22 cellular contexts compared by ENCODE assay signal in the genomic region with DNA sequence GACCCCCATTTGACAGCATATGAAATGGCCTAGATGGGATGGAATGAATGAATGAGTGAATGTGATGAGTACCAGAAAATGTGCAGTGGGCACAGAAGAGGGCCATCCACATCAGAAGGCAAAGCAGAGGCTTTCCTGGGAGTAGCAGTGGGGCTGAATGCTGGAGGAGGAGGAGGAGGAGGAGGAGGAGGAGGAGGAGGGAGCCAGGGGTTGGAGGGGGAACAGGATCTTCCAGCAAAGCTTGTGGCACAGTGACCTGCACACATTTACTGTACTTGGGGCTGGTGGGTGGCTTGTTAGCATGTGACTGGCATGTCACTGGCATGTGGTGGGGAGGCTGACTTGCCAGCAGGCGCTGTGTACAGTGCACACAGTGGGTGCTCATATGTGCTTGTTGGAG. TPM values are rescaled to one million over a fixed set of nuclear protein-coding genes. Genes with fewer than 3 reads are reported as not detected.
"Had no signal": no experiment of that assay in that cellular context is flagged by ENCODE, and none has a peak within 500 bp of the region (broad histone marks: within the 10 kb centered on the region; RNA-seq: fewer than 3 reads in every experiment).

No MANE protein-coding gene starts in this region.

- H3K4me3 ChIP-seq: esophagus squamous epithelium, gastroesophageal sphincter, left ventricle myocardium inferior, lower lobe of right lung, spleen, stomach, thoracic aorta had no signal

- ATAC-seq: gastroesophageal sphincter; lower lobe of right lung; natural killer cell treated with Interleukin-12 subunit alpha and Interleukin-12 subunit beta and Interleukin-15 and Interleukin-18, amount 100 ng/mL, for 72 hours; sciatic nerve had no signal

- H3K9me3 Mint-ChIP-seq: dendritic cell treated with granulocyte-macrophage colony-stimulating factor and Interleukin-4, amounts not matched to agents 40 ng/mL and 50 ng/mL, for 4 days; immature natural killer cell; memory B cell; natural killer cell treated with Interleukin-12 subunit alpha and Interleukin-12 subunit beta and Interleukin-15 and Interleukin-18, amount 100 ng/mL, for 72 hours had no signal

- DNase-seq: esophagus squamous epithelium; foreskin fibroblast; immature natural killer cell; left ventricle myocardium inferior; lower lobe of right lung; midbrain; spleen; stimulated activated CD4-positive, alpha-beta T cell treated with anti-CD3 and anti-CD28 coated beads, Interleukin-15, amount 100 ng/mL, for 24 hours; stimulated activated CD4-positive, alpha-beta T cell treated with anti-CD3 and anti-CD28 coated beads, Interleukin-1b, Interleukin-23, amount 100 ng/mL, for 48 hours; stimulated activated CD4-positive, alpha-beta T cell treated with anti-CD3 and anti-CD28 coated beads, Interleukin-4, amount 100 ng/mL, for 24 hours; stimulated activated naive CD4-positive, alpha-beta T cell; stomach; trophoblast cell had no signal

- H3K36me3 ChIP-seq: esophagus squamous epithelium, gastroesophageal sphincter, left ventricle myocardium inferior, lower lobe of right lung, spleen, stomach, thoracic aorta had no signal

- H3K9me3 ChIP-seq: esophagus squamous epithelium, gastroesophageal sphincter, left ventricle myocardium inferior, lower lobe of right lung, spleen, stomach, thoracic aorta had no signal

- H3K27ac ChIP-seq: esophagus squamous epithelium, gastroesophageal sphincter, left ventricle myocardium inferior, lower lobe of right lung, spleen, stomach, thoracic aorta had no signal

- FAIRE-seq: colon, keratinocyte had no signal

- H3K36me3 Mint-ChIP-seq: memory B cell; natural killer cell treated with Interleukin-12 subunit alpha and Interleukin-12 subunit beta and Interleukin-15 and Interleukin-18, amount 100 ng/mL, for 72 hours had no signal

- H3K27ac Mint-ChIP-seq: dendritic cell treated with granulocyte-macrophage colony-stimulating factor and Interleukin-4, amounts not matched to agents 40 ng/mL and 50 ng/mL, for 4 days; immature natural killer cell; memory B cell; natural killer cell treated with Interleukin-12 subunit alpha and Interleukin-12 subunit beta and Interleukin-15 and Interleukin-18, amount 100 ng/mL, for 72 hours had no signal

- H3K4me3 Mint-ChIP-seq: dendritic cell treated with granulocyte-macrophage colony-stimulating factor and Interleukin-4, amounts not matched to agents 40 ng/mL and 50 ng/mL, for 4 days; natural killer cell treated with Interleukin-12 subunit alpha and Interleukin-12 subunit beta and Interleukin-15 and Interleukin-18, amount 100 ng/mL, for 72 hours had no signal

RNA-seq across cellular contexts. Expression of a gene that starts 9.5 kb away (rescaled TPM):
- total RNA-seq: left ventricle myocardium inferior, thoracic aorta had no signal
- polyA plus RNA-seq: immature natural killer cell had no signal

RNA-seq across cellular contexts. Expression of a gene that starts 19.9 kb away (rescaled TPM):
- total RNA-seq: osteocyte had no signal

RNA-seq across cellular contexts. Expression of a gene that starts 31.8 kb away (rescaled TPM):
- total RNA-seq: sciatic nerve, thoracic aorta had no signal

RNA-seq across cellular contexts. Expression of a gene that starts 52.1 kb away (rescaled TPM):
- total RNA-seq: thoracic aorta had no signal
- polyA plus RNA-seq: immature natural killer cell had no signal
